In genomic region chr12:42483534-42483857, GRCh38 we compare ENCODE assay signal across 8 cellular contexts.
DNase-seq lines count a peak whose midpoint lies in the region; ATAC-seq and TF ChIP-seq lines count a peak whose summit lies in the region.

No MANE protein-coding gene starts in this region.

- H3K4me1 Mint-ChIP-seq in activated naive CD8-positive, alpha-beta T cell treated with anti-CD3 and anti-CD28 coated beads, Interleukin-2, amount 50 U/mL, for 24 hours: peaks cover 16% of the 10 kb centered on the region

- TF ChIP-seq CTCF in hepatocyte (IDR thresholded peaks at IDR 0.05; ENCODE audit: poor library complexity): no peak

- WGBS in hepatocyte (ENCODE audit: low lambda C conversion rate, missing lambda C conversion rate): under 1% methylated on average over 20 of the region's 36 CpGs

- H3K27me3 Mint-ChIP-seq in activated naive CD8-positive, alpha-beta T cell treated with anti-CD3 and anti-CD28 coated beads, Interleukin-2, amount 50 U/mL, for 24 hours: peaks cover 56% of the 10 kb centered on the region

- H3K36me3 ChIP-seq in ES-I3 (ENCODE audit: insufficient read depth, low read length): no peaks in the 10 kb centered on the region
- no peaks in the 10 kb centered on the region for H3K36me3 ChIP-seq in hepatocyte (replicated peaks; ENCODE audit: insufficient read depth, low read depth)

- H3K27ac Mint-ChIP-seq in activated naive CD8-positive, alpha-beta T cell treated with anti-CD3 and anti-CD28 coated beads, Interleukin-2, amount 50 U/mL, for 24 hours: no peak overlapping the region

- H3K9me3 ChIP-seq in ES-I3 (ENCODE audit: control insufficient read depth, insufficient read depth, low read length) (no peaks in the 10 kb centered on the region), hepatocyte (ENCODE audit: low read depth) (no peaks in the 10 kb centered on the region)

- peak; percentile 45 for DNase-seq in activated naive CD8-positive, alpha-beta T cell treated with anti-CD3 and anti-CD28 coated beads, Interleukin-2, amount 50 U/mL, for 24 hours
- peak; percentile 62 for DNase-seq in hepatocyte (ENCODE audit: low spot score)
- DNase-seq in DMS79 (lab: John Stamatoyannopoulos, UW): no peak
- no peak for DNase-seq in NCI-H1092 treated with DMSO at 0.1 percent for 48 hours (lab: John Stamatoyannopoulos, UW)

- H3K9me2 ChIP-seq in hepatocyte (replicated peaks; ENCODE audit: insufficient read depth): no peaks in the 10 kb centered on the region

- H3K4me1 ChIP-seq in ES-I3 (ENCODE audit: insufficient read depth, low read length) (peaks cover 29% of the 10 kb centered on the region), hepatocyte (ENCODE audit: insufficient read depth) (peaks cover 20% of the 10 kb centered on the region)

- peak overlapping the region; percentile 88 for H2AFZ ChIP-seq in hepatocyte

- H3K79me2 ChIP-seq in hepatocyte: peaks cover 80% of the 10 kb centered on the region

- no peaks in the 10 kb centered on the region for H3K36me3 Mint-ChIP-seq in activated naive CD8-positive, alpha-beta T cell treated with anti-CD3 and anti-CD28 coated beads, Interleukin-2, amount 50 U/mL, for 24 hours (ENCODE audit: low read depth)

- no peak for TF ChIP-seq EP300 in Ishikawa (IDR thresholded peaks at IDR 0.05; ENCODE audit: borderline replicate concordance)

- no peak for TF ChIP-seq RAD21 in Ishikawa (IDR thresholded peaks at IDR 0.05; ENCODE audit: low read depth)

- H3K4me2 ChIP-seq in hepatocyte: peak overlapping the region; percentile 87

- H3K4me3 Mint-ChIP-seq in activated naive CD8-positive, alpha-beta T cell treated with anti-CD3 and anti-CD28 coated beads, Interleukin-2, amount 50 U/mL, for 24 hours: peak overlapping the region; percentile 79

- H3K9ac ChIP-seq in ES-I3 (ENCODE audit: low read depth, low read length): peak overlapping the region; percentile 81

- H3K27ac ChIP-seq in hepatocyte: peak overlapping the region; percentile 84
- H3K27ac ChIP-seq in skin epidermis: peak overlapping the region in 20 of 21 experiments; percentile 39 to 87 (median 70)

- peak; percentile 36 for ATAC-seq in GM21529 (IDR thresholded peaks at IDR 0.05; ENCODE audit: unreplicated experiment)
- peak; percentile 47 for ATAC-seq in activated naive CD8-positive, alpha-beta T cell treated with anti-CD3 and anti-CD28 coated beads, Interleukin-2, amount 50 U/mL, for 24 hours

- H3K4me3 ChIP-seq in hepatocyte (peak overlapping the region; percentile 95), skin epidermis (peak overlapping the region; percentile 46 to 68 (median 58))

- no peaks in the 10 kb centered on the region for H3K9me3 Mint-ChIP-seq in activated naive CD8-positive, alpha-beta T cell treated with anti-CD3 and anti-CD28 coated beads, Interleukin-2, amount 50 U/mL, for 24 hours

- H4K20me1 ChIP-seq in hepatocyte (ENCODE audit: insufficient read depth, poor library complexity, severe bottlenecking): peaks cover 22% of the 10 kb centered on the region

- no peaks in the 10 kb centered on the region for H3K27me3 ChIP-seq in hepatocyte

TF ChIP-seq in Ishikawa, 13 proteins besides CTCF, POLR2A, EP300 and RAD21:
- TF ChIP-seq MAX (IDR thresholded peaks at IDR 0.05) (0 out of 2 replicates have a peak, but pooled peaks have one; percentile 11), REST (IDR thresholded peaks at IDR 0.05; ENCODE audit: low read depth) (no peak)

Comparison
In these comparisons a context has a peak if more than half of its experiments do, and no peak if none do; other contexts are left out.
1. DNase-seq: peak in activated naive CD8-positive, alpha-beta T cell treated with anti-CD3 and anti-CD28 coated beads, Interleukin-2, amount 50 U/mL, for 24 hours (single experiment) and hepatocyte (single experiment); none in DMS79 (single experiment) and NCI-H1092 treated with DMSO at 0.1 percent for 48 hours (single experiment).